ENCODE assay signal across 1 cellular context in the genomic region with DNA sequence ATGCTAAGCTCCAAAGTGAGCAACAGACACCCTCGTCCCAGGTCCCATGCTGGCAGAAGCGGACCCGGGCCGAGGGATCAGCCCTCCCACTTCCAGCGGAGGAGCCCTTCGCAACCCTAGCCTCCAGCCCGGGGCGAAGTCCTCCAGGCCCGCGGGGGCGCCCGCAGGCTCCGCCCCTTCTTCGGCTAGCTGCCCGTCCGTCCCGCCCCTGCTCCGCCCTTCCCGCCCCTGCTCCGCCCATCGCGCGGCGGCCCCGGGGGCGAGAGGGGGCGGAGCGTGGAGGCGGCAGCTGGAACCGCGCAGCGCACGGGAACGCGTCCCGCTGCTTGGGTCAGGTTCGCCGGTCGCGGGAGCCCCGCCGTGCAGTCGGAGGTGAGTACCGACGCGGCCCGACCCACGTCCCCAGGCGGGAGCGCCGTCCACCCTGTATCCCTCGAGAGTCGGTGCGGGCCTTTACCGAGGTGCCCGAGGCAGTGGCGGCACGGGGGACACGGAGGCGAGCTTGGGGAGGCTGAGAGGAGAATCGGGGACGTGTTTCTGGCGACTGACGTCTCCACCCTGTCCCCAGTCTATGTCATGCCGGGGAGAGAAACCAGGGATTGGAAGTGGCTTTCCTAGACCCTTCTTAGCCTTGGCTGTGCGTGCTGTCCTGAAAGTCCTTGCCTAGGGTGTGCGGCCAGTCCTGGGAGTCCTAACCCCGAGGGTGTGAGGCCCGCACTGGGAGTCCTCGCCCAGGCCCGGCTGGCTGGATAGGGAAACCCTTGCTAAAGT.
TF ChIP-seq lines count a peak whose summit lies in the region.

A gene (plus strand): TSS at position 280 of the 771 bp plus-strand sequence. CDS start 20,864 bp downstream, outside the sequence.

TF ChIP-seq in GM12878, 131 proteins besides CTCF, POLR2A, EP300 and RAD21 (continued from another document and continues in another):
- TF ChIP-seq, protein P1, sequence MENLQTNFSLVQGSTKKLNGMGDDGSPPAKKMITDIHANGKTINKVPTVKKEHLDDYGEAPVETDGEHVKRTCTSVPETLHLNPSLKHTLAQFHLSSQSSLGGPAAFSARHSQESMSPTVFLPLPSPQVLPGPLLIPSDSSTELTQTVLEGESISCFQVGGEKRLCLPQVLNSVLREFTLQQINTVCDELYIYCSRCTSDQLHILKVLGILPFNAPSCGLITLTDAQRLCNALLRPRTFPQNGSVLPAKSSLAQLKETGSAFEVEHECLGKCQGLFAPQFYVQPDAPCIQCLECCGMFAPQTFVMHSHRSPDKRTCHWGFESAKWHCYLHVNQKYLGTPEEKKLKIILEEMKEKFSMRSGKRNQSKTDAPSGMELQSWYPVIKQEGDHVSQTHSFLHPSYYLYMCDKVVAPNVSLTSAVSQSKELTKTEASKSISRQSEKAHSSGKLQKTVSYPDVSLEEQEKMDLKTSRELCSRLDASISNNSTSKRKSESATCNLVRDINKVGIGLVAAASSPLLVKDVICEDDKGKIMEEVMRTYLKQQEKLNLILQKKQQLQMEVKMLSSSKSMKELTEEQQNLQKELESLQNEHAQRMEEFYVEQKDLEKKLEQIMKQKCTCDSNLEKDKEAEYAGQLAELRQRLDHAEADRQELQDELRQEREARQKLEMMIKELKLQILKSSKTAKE (IDR thresholded peaks at IDR 0.05; ENCODE audit: low read depth, poor library complexity, severe bottlenecking): no peak
- TF ChIP-seq NFYA (IDR thresholded peaks at IDR 0.05; ENCODE audit: borderline replicate concordance, low read depth, low read length) (no peak), NR2C1 (IDR thresholded peaks at IDR 0.05) (no peak), HCFC1 (IDR thresholded peaks at IDR 0.05; ENCODE audit: low read length) (no peak), BMI1 (IDR thresholded peaks at IDR 0.05; ENCODE audit: borderline replicate concordance) (no peak), RUNX3 (IDR thresholded peaks at IDR 0.05; ENCODE audit: low read length) (no peak), MTA2 (IDR thresholded peaks at IDR 0.05; ENCODE audit: low read depth) (no peak), EZH2 (IDR thresholded peaks at IDR 0.05; ENCODE audit: borderline replicate concordance, control insufficient read depth, low read depth, low read length) (no peak), TBL1XR1 (IDR thresholded peaks at IDR 0.05; ENCODE audit: low read depth, low read length) (no peak), BACH1 (IDR thresholded peaks at IDR 0.05; ENCODE audit: borderline replicate concordance) (peak; percentile 65), EGR1 (IDR thresholded peaks at IDR 0.05; ENCODE audit: borderline replicate concordance in 1 of 2, low read depth in 2 of 2, low read length in 2 of 2) (peak in 1 of 2 experiments; percentile 88; a peak in 2 of 3 replicates), CEBPB (IDR thresholded peaks at IDR 0.05; ENCODE audit: borderline replicate concordance in 1 of 2, low read depth in 2 of 2, low read length in 2 of 2) (no peak), ZSCAN29 (IDR thresholded peaks at IDR 0.05) (no peak), DPF2 (IDR thresholded peaks at IDR 0.05) (peak; percentile 56), ATF7 (IDR thresholded peaks at IDR 0.05; ENCODE audit: low read depth) (no peak), PAX8 (IDR thresholded peaks at IDR 0.05) (no peak), PML (IDR thresholded peaks at IDR 0.05; ENCODE audit: low read length) (no peak), JUNB (IDR thresholded peaks at IDR 0.05) (no peak), SRF (IDR thresholded peaks at IDR 0.05; ENCODE audit: low read depth in 2 of 2, low read length in 2 of 2) (no peak), NR2F1 (conservative IDR thresholded peaks at IDR 0.05) (peak; percentile 57), TCF12 (IDR thresholded peaks at IDR 0.05; ENCODE audit: low read depth, low read length) (peak; percentile 45), TARDBP (IDR thresholded peaks at IDR 0.05; ENCODE audit: borderline replicate concordance) (no peak), MEF2B (IDR thresholded peaks at IDR 0.05; ENCODE audit: partially characterized antibody, poor library complexity, severe bottlenecking) (no peak), HDGF (IDR thresholded peaks at IDR 0.05) (no peak), CHD4 (IDR thresholded peaks at IDR 0.05) (no peak), CBX5 (IDR thresholded peaks at IDR 0.05; ENCODE audit: low read depth) (no peak), SMAD1 (IDR thresholded peaks at IDR 0.05; ENCODE audit: low read depth, partially characterized antibody) (no peak), TCF3 (IDR thresholded peaks at IDR 0.05; ENCODE audit: borderline replicate concordance, insufficient read depth, low read depth, low read length) (0 out of 2 replicates have a peak, but pooled peaks have one; percentile 64), NBN (IDR thresholded peaks at IDR 0.05) (no peak), CBX3 (IDR thresholded peaks at IDR 0.05; ENCODE audit: borderline replicate concordance, low read depth) (no peak), FOS (IDR thresholded peaks at IDR 0.05; ENCODE audit: borderline replicate concordance, extremely low read depth, insufficient read length) (no peak)
- TF ChIP-seq, protein P2, sequence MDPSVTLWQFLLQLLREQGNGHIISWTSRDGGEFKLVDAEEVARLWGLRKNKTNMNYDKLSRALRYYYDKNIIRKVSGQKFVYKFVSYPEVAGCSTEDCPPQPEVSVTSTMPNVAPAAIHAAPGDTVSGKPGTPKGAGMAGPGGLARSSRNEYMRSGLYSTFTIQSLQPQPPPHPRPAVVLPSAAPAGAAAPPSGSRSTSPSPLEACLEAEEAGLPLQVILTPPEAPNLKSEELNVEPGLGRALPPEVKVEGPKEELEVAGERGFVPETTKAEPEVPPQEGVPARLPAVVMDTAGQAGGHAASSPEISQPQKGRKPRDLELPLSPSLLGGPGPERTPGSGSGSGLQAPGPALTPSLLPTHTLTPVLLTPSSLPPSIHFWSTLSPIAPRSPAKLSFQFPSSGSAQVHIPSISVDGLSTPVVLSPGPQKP (IDR thresholded peaks at IDR 0.05; ENCODE audit: low read depth, low read length): no peak
- TF ChIP-seq, protein P3, sequence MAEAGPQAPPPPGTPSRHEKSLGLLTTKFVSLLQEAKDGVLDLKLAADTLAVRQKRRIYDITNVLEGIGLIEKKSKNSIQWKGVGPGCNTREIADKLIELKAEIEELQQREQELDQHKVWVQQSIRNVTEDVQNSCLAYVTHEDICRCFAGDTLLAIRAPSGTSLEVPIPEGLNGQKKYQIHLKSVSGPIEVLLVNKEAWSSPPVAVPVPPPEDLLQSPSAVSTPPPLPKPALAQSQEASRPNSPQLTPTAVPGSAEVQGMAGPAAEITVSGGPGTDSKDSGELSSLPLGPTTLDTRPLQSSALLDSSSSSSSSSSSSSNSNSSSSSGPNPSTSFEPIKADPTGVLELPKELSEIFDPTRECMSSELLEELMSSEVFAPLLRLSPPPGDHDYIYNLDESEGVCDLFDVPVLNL (IDR thresholded peaks at IDR 0.05; ENCODE audit: low read depth, low read length): no peak
- TF ChIP-seq, protein P4, sequence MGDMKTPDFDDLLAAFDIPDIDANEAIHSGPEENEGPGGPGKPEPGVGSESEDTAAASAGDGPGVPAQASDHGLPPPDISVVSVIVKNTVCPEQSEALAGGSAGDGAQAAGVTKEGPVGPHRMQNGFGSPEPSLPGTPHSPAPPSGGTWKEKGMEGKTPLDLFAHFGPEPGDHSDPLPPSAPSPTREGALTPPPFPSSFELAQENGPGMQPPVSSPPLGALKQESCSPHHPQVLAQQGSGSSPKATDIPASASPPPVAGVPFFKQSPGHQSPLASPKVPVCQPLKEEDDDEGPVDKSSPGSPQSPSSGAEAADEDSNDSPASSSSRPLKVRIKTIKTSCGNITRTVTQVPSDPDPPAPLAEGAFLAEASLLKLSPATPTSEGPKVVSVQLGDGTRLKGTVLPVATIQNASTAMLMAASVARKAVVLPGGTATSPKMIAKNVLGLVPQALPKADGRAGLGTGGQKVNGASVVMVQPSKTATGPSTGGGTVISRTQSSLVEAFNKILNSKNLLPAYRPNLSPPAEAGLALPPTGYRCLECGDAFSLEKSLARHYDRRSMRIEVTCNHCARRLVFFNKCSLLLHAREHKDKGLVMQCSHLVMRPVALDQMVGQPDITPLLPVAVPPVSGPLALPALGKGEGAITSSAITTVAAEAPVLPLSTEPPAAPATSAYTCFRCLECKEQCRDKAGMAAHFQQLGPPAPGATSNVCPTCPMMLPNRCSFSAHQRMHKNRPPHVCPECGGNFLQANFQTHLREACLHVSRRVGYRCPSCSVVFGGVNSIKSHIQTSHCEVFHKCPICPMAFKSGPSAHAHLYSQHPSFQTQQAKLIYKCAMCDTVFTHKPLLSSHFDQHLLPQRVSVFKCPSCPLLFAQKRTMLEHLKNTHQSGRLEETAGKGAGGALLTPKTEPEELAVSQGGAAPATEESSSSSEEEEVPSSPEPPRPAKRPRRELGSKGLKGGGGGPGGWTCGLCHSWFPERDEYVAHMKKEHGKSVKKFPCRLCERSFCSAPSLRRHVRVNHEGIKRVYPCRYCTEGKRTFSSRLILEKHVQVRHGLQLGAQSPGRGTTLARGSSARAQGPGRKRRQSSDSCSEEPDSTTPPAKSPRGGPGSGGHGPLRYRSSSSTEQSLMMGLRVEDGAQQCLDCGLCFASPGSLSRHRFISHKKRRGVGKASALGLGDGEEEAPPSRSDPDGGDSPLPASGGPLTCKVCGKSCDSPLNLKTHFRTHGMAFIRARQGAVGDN (IDR thresholded peaks at IDR 0.05): 0 out of 2 replicates have a peak, but pooled peaks have one; percentile 36
- TF ChIP-seq, protein P5, sequence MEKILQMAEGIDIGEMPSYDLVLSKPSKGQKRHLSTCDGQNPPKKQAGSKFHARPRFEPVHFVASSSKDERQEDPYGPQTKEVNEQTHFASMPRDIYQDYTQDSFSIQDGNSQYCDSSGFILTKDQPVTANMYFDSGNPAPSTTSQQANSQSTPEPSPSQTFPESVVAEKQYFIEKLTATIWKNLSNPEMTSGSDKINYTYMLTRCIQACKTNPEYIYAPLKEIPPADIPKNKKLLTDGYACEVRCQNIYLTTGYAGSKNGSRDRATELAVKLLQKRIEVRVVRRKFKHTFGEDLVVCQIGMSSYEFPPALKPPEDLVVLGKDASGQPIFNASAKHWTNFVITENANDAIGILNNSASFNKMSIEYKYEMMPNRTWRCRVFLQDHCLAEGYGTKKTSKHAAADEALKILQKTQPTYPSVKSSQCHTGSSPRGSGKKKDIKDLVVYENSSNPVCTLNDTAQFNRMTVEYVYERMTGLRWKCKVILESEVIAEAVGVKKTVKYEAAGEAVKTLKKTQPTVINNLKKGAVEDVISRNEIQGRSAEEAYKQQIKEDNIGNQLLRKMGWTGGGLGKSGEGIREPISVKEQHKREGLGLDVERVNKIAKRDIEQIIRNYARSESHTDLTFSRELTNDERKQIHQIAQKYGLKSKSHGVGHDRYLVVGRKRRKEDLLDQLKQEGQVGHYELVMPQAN (conservative IDR thresholded peaks at IDR 0.05): peak; percentile 37; the same call in 1 of the 2 replicates
- TF ChIP-seq, protein P6, sequence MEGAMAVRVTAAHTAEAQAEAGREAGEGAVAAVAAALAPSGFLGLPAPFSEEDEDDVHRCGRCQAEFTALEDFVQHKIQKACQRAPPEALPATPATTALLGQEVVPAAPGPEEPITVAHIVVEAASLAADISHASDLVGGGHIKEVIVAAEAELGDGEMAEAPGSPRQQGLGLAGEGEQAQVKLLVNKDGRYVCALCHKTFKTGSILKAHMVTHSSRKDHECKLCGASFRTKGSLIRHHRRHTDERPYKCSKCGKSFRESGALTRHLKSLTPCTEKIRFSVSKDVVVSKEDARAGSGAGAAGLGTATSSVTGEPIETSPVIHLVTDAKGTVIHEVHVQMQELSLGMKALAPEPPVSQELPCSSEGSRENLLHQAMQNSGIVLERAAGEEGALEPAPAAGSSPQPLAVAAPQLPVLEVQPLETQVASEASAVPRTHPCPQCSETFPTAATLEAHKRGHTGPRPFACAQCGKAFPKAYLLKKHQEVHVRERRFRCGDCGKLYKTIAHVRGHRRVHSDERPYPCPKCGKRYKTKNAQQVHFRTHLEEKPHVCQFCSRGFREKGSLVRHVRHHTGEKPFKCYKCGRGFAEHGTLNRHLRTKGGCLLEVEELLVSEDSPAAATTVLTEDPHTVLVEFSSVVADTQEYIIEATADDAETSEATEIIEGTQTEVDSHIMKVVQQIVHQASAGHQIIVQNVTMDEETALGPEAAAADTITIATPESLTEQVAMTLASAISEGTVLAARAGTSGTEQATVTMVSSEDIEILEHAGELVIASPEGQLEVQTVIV (IDR thresholded peaks at IDR 0.05; ENCODE audit: borderline replicate concordance, partially characterized antibody): no peak
- TF ChIP-seq, protein P7, sequence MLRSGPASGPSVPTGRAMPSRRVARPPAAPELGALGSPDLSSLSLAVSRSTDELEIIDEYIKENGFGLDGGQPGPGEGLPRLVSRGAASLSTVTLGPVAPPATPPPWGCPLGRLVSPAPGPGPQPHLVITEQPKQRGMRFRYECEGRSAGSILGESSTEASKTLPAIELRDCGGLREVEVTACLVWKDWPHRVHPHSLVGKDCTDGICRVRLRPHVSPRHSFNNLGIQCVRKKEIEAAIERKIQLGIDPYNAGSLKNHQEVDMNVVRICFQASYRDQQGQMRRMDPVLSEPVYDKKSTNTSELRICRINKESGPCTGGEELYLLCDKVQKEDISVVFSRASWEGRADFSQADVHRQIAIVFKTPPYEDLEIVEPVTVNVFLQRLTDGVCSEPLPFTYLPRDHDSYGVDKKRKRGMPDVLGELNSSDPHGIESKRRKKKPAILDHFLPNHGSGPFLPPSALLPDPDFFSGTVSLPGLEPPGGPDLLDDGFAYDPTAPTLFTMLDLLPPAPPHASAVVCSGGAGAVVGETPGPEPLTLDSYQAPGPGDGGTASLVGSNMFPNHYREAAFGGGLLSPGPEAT (IDR thresholded peaks at IDR 0.05; ENCODE audit: low read depth): no peak
- TF ChIP-seq, protein P8, sequence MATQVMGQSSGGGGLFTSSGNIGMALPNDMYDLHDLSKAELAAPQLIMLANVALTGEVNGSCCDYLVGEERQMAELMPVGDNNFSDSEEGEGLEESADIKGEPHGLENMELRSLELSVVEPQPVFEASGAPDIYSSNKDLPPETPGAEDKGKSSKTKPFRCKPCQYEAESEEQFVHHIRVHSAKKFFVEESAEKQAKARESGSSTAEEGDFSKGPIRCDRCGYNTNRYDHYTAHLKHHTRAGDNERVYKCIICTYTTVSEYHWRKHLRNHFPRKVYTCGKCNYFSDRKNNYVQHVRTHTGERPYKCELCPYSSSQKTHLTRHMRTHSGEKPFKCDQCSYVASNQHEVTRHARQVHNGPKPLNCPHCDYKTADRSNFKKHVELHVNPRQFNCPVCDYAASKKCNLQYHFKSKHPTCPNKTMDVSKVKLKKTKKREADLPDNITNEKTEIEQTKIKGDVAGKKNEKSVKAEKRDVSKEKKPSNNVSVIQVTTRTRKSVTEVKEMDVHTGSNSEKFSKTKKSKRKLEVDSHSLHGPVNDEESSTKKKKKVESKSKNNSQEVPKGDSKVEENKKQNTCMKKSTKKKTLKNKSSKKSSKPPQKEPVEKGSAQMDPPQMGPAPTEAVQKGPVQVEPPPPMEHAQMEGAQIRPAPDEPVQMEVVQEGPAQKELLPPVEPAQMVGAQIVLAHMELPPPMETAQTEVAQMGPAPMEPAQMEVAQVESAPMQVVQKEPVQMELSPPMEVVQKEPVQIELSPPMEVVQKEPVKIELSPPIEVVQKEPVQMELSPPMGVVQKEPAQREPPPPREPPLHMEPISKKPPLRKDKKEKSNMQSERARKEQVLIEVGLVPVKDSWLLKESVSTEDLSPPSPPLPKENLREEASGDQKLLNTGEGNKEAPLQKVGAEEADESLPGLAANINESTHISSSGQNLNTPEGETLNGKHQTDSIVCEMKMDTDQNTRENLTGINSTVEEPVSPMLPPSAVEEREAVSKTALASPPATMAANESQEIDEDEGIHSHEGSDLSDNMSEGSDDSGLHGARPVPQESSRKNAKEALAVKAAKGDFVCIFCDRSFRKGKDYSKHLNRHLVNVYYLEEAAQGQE (IDR thresholded peaks at IDR 0.05; ENCODE audit: low read depth, low read length): no peak
